In the genomic region with DNA sequence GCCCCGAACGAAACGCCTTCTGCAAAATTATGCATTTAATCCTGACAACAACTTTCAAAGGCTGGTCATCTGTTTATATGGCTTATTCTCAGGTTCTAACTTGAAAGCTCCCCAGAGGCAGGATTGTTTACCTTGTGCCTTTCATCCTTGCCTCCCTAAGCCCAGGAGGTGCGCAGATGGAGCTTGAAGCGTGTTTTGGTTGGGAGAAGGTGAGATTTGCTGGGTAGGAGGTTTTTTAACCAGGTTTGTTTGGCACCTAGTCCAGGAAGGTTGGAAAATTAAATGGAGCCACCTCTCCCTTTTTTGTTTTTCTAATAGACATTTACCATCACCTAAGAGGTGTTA, we compare ENCODE assay signal across 1 cellular context.
TF ChIP-seq lines count a peak whose summit lies in the region.

No MANE protein-coding gene starts in this region.

TF ChIP-seq in WTC11, 78 proteins besides CTCF, POLR2A, EP300 and RAD21 (continued from another document):
- TF ChIP-seq, protein P1, sequence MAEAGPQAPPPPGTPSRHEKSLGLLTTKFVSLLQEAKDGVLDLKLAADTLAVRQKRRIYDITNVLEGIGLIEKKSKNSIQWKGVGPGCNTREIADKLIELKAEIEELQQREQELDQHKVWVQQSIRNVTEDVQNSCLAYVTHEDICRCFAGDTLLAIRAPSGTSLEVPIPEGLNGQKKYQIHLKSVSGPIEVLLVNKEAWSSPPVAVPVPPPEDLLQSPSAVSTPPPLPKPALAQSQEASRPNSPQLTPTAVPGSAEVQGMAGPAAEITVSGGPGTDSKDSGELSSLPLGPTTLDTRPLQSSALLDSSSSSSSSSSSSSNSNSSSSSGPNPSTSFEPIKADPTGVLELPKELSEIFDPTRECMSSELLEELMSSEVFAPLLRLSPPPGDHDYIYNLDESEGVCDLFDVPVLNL (CRISPR knock-in tag; IDR thresholded peaks at IDR 0.05; ENCODE audit: borderline replicate concordance, low read depth), result no peak
- TF ChIP-seq NFYB (CRISPR knock-in tag; conservative IDR thresholded peaks at IDR 0.05; ENCODE audit: low read depth), result no peak
- TF ChIP-seq TCF7 (CRISPR knock-in tag; IDR thresholded peaks at IDR 0.05; ENCODE audit: low read depth), result no peak
- TF ChIP-seq CREM (CRISPR knock-in tag; IDR thresholded peaks at IDR 0.05), result no peak
- no peak for TF ChIP-seq SMAD4 (CRISPR knock-in tag; IDR thresholded peaks at IDR 0.05)
